In genomic region chr10:29248156-29248555, GRCh38 we compare ENCODE assay signal across 26 cellular contexts. TPM values are rescaled to one million over a fixed set of nuclear protein-coding genes. Genes with fewer than 3 reads are reported as not detected.
DNase-seq lines count a peak whose midpoint lies in the region; ATAC-seq and TF ChIP-seq lines count a peak whose summit lies in the region.
"Had no signal": no experiment of that assay in that cellular context is flagged by ENCODE, and none has a peak within 500 bp of the region (broad histone marks: within the 10 kb centered on the region; RNA-seq: fewer than 3 reads in every experiment).

No MANE protein-coding gene starts in this region.

- no peak overlapping the region for H3K9ac ChIP-seq in SK-N-MC (ENCODE audit: insufficient read length)
- H3K9ac ChIP-seq: BLaER1 treated with 17β-estradiol and CSF1 and Interleukin-3, amounts not matched to agents 10 nM and 100 nM had no signal

- TF ChIP-seq CTCF in mesothelial cell of epicardium (IDR thresholded peaks at IDR 0.05; ENCODE audit: unreplicated experiment) = no peak
- no peak for TF ChIP-seq CTCF in Calu3 (IDR thresholded peaks at IDR 0.05; ENCODE audit: unreplicated experiment)
- TF ChIP-seq CTCF in left lung (IDR thresholded peaks at IDR 0.05) = no peak

- H3K27ac ChIP-seq in SK-N-MC (peak overlapping the region; percentile 5; the same call in 1 of the 2 replicates), left lung (no peak overlapping the region)
- H3K27ac ChIP-seq: A549; BLaER1 treated with 17β-estradiol and CSF1 and Interleukin-3, amounts not matched to agents 10 nM and 100 nM had no signal

- H3K4me3 ChIP-seq in SK-N-MC (no peak overlapping the region), left lung (no peak overlapping the region)
- H3K4me3 ChIP-seq: A549; BLaER1 treated with 17β-estradiol and CSF1 and Interleukin-3, amounts not matched to agents 10 nM and 100 nM; GM23338; HAP-1 had no signal

- CTCF ChIA-PET in Calu3 (lab: Charles Lee) = interaction anchor here (0.7 to 1.1 kb wide), 2 partner anchors 20 to 573 kb away, joined by 3 read pairs; no protein-coding TSS in a partner anchor

- H3K4me1 Mint-ChIP-seq in mesothelial cell of epicardium (peaks cover 71% of the 10 kb centered on the region), Calu3 (ENCODE audit: low read depth, unreplicated experiment) (no peaks in the 10 kb centered on the region)
- H3K4me1 Mint-ChIP-seq: CD14-positive monocyte; CD8-positive, alpha-beta memory T cell; GM23338 had no signal

- peak; percentile 8 for DNase-seq in GM03348 (ENCODE audit: low spot score)
- DNase-seq in SK-N-MC (ENCODE audit: low read depth, low spot score) = no peak
- DNase-seq in fibroblast of peridontal ligament (ENCODE audit: extremely low read depth) = peak; percentile 67
- no peak for DNase-seq in mesothelial cell of epicardium (ENCODE audit: low spot score in 2 of 2, unreplicated experiment in 2 of 2)
- no peak for DNase-seq in Calu3
- DNase-seq in left cardiac atrium = no peak
- DNase-seq in left lung = no peak
- DNase-seq in amniotic stem cell (lab: John Stamatoyannopoulos, UW) = no peak
- DNase-seq: 8988T; ACHN; AML-193; BE2C; CD4-positive, alpha-beta T cell; CD8-positive, alpha-beta memory T cell; DMS53; DMS79 treated with DMSO at 0.1 percent for 48 hours; GF-D8; HFFc6 had no signal

- no peaks in the 10 kb centered on the region for H3K4me1 ChIP-seq in left lung
- H3K4me1 ChIP-seq: A549, BE2C, HAP-1 had no signal

- H3K36me3 ChIP-seq in SK-N-MC (ENCODE audit: insufficient read depth, low read length) = no peaks in the 10 kb centered on the region
- no peaks in the 10 kb centered on the region for H3K36me3 ChIP-seq in left lung
- H3K36me3 ChIP-seq: BE2C; BLaER1 treated with 17β-estradiol and CSF1 and Interleukin-3, amounts not matched to agents 10 nM and 100 nM; HAP-1 had no signal

- peaks cover 0 to 9% of the 10 kb centered on the region in 2 donors for H3K27me3 ChIP-seq in left lung
- H3K27me3 ChIP-seq: BE2C; BLaER1 treated with 17β-estradiol and CSF1 and Interleukin-3, amounts not matched to agents 10 nM and 100 nM had no signal

- H3K9me3 ChIP-seq in SK-N-MC (ENCODE audit: low read depth, low read length) = no peaks in the 10 kb centered on the region
- H3K9me3 ChIP-seq in left lung = no peaks in the 10 kb centered on the region
- H3K9me3 ChIP-seq: A549; BE2C; BLaER1 treated with 17β-estradiol and CSF1 and Interleukin-3, amounts not matched to agents 10 nM and 100 nM; HAP-1 had no signal

- H3K36me3 Mint-ChIP-seq in mesothelial cell of epicardium (peaks cover 2% of the 10 kb centered on the region), Calu3 (ENCODE audit: insufficient read depth, unreplicated experiment) (no peaks in the 10 kb centered on the region)
- H3K36me3 Mint-ChIP-seq: CD14-positive monocyte; CD8-positive, alpha-beta memory T cell had no signal

- BruUV-seq in Calu3 (replicated peaks; lab: Mats Ljungman, UMichigan) = no TSS peak

- H3K4me3 Mint-ChIP-seq in mesothelial cell of epicardium (no peak overlapping the region), Calu3 (ENCODE audit: low read depth, unreplicated experiment) (no peak overlapping the region)
- H3K4me3 Mint-ChIP-seq: CD4-positive, alpha-beta T cell; CD8-positive, alpha-beta memory T cell; GM23338; HFFc6 had no signal

- H3K27ac Mint-ChIP-seq in mesothelial cell of epicardium = peak overlapping the region; percentile 71
- no peak overlapping the region for H3K27ac Mint-ChIP-seq in Calu3 (ENCODE audit: unreplicated experiment)
- H3K27ac Mint-ChIP-seq: CD14-positive monocyte; CD4-positive, alpha-beta T cell; CD8-positive, alpha-beta memory T cell; GM23338; HFFc6 had no signal

- H3K27me3 Mint-ChIP-seq in mesothelial cell of epicardium (ENCODE audit: low read depth) (no peaks in the 10 kb centered on the region), Calu3 (ENCODE audit: unreplicated experiment) (peaks cover 51% of the 10 kb centered on the region)

- H3K9me3 Mint-ChIP-seq in mesothelial cell of epicardium = peaks cover 10% of the 10 kb centered on the region
- H3K9me3 Mint-ChIP-seq in Calu3 (ENCODE audit: low read depth, unreplicated experiment) = no peaks in the 10 kb centered on the region
- H3K9me3 Mint-ChIP-seq: CD4-positive, alpha-beta T cell; HFFc6 had no signal

- ATAC-seq in left cardiac atrium (no peak), left lung (no peak)
- ATAC-seq: A549, GM23338 had no signal

- intact Hi-C loops in Calu3 (cut with micrococcal nuclease; ENCODE audit: unreplicated experiment) (no loop called here), left cardiac atrium (cut with DNase I) (no loop called here), left lung (cut with DNase I) (no loop called here)

RNA-seq across cellular contexts. Expression of gene LYZL1, which starts 40.7 kb away (rescaled TPM):
- total RNA-seq in mesothelial cell of epicardium (not detected in 3 replicates), Calu3 (2022) (not detected in 2 replicates), left cardiac atrium (not detected), left lung (not detected)
- total RNA-seq: CD4-positive, alpha-beta T cell; CD8-positive, alpha-beta memory T cell; Daoy; G401; GM23338; H4; HFFc6 had no signal

Comparison
In these comparisons a context has a peak if more than half of its experiments do, and no peak if none do; other contexts are left out.
1. DNase-seq: peak in GM03348 (single experiment) and fibroblast of peridontal ligament (single experiment); none in SK-N-MC (single experiment), mesothelial cell of epicardium (0 of 2), Calu3 (single experiment), left cardiac atrium (single experiment), left lung (0 of 2) and amniotic stem cell (single experiment).